In genomic region chr6:145367149-145367548, GRCh38 we compare ENCODE assay signal across 24 cellular contexts.
"Had no signal": no experiment of that assay in that cellular context is flagged by ENCODE, and none has a peak within 500 bp of the region (broad histone marks: within the 10 kb centered on the region; RNA-seq: fewer than 3 reads in every experiment).

No MANE protein-coding gene starts in this region.

- H3K4me1 Mint-ChIP-seq: endodermal cell had no signal

- H3K9me3 Mint-ChIP-seq: activated T-helper 1 cell treated with anti-CD3 and anti-CD28 coated beads, Interleukin-12 subunit alpha, Interleukin-12 subunit beta, Interleukin-2, Interleukin-4 antibody, amounts not matched to agents 30 ng/mL and 10 ng/mL and 1 ng/mL, durations not matched to agents 14 hours and 24 hours and 36 hours had no signal

- H3K4me3 Mint-ChIP-seq: activated CD8-positive, alpha-beta T cell treated with anti-CD3 and anti-CD28 coated beads, Interleukin-2, amount 10 ng/mL, durations not matched to agents 7 days and 5 days; activated T-helper 1 cell treated with anti-CD3 and anti-CD28 coated beads, Interleukin-12 subunit alpha, Interleukin-12 subunit beta, Interleukin-2, Interleukin-4 antibody, amounts not matched to agents 30 ng/mL and 10 ng/mL and 1 ng/mL, durations not matched to agents 14 hours and 24 hours and 36 hours; endodermal cell; memory B cell; natural killer cell treated with Interleukin-12 subunit alpha and Interleukin-12 subunit beta and Interleukin-15 and Interleukin-18, amount 100 ng/mL, for 72 hours; type B pancreatic cell had no signal

- H3K27me3 Mint-ChIP-seq: natural killer cell treated with Interleukin-12 subunit alpha and Interleukin-12 subunit beta and Interleukin-15 and Interleukin-18, amount 100 ng/mL, for 72 hours had no signal

- ATAC-seq: activated CD8-positive, alpha-beta T cell treated with anti-CD3 and anti-CD28 coated beads, Interleukin-2, amount 10 ng/mL, durations not matched to agents 7 days and 5 days; activated naive CD4-positive, alpha-beta T cell treated with anti-CD3 and anti-CD28 coated beads, Interleukin-2, amount 50 U/mL, for 72 hours; gastroesophageal sphincter; left colon; natural killer cell treated with Interleukin-12 subunit alpha and Interleukin-12 subunit beta and Interleukin-15 and Interleukin-18, amount 100 ng/mL, for 72 hours had no signal

- H3K36me3 Mint-ChIP-seq: activated naive CD4-positive, alpha-beta T cell treated with anti-CD3 and anti-CD28 coated beads, Interleukin-2, amount 50 U/mL, for 72 hours; natural killer cell treated with Interleukin-12 subunit alpha and Interleukin-12 subunit beta and Interleukin-15 and Interleukin-18, amount 100 ng/mL, for 72 hours; type B pancreatic cell had no signal

- H3K4me3 ChIP-seq: adrenal gland, breast epithelium, coronary artery, gastroesophageal sphincter, prostate gland, spleen, testis, vagina had no signal

- H3K27ac Mint-ChIP-seq: activated CD8-positive, alpha-beta T cell treated with anti-CD3 and anti-CD28 coated beads, Interleukin-2, amount 10 ng/mL, durations not matched to agents 7 days and 5 days; activated naive CD4-positive, alpha-beta T cell treated with anti-CD3 and anti-CD28 coated beads, Interleukin-2, amount 50 U/mL, for 72 hours; activated T-helper 1 cell treated with anti-CD3 and anti-CD28 coated beads, Interleukin-12 subunit alpha, Interleukin-12 subunit beta, Interleukin-2, Interleukin-4 antibody, amounts not matched to agents 30 ng/mL and 10 ng/mL and 1 ng/mL, durations not matched to agents 14 hours and 24 hours and 36 hours; endodermal cell; memory B cell; natural killer cell treated with Interleukin-12 subunit alpha and Interleukin-12 subunit beta and Interleukin-15 and Interleukin-18, amount 100 ng/mL, for 72 hours; type B pancreatic cell had no signal

- DNase-seq: activated CD4-positive, alpha-beta T cell treated with anti-CD3 and anti-CD28 coated beads, Interleukin-2, amount 50 U/mL, for 1 hour; activated CD4-positive, CD25-positive, alpha-beta regulatory T cell treated with anti-CD3 and anti-CD28 coated beads, Interleukin-2, amount 50 U/mL, for 72 hours; activated CD8-positive, alpha-beta T cell treated with anti-CD3 and anti-CD28 coated beads, Interleukin-2, amount 10 ng/mL, durations not matched to agents 7 days and 5 days; activated gamma-delta T cell treated with Interleukin-2 at 50 U/mL for 16 hours; adrenal gland; cerebellar nuclear complex; endodermal cell; head of caudate nucleus; left colon; spleen; stimulated activated CD4-positive, alpha-beta T cell treated with anti-CD3 and anti-CD28 coated beads, Interleukin-4, amount 100 ng/mL, for 1 hour; stimulated activated naive CD4-positive, alpha-beta T cell; testis; WERI-Rb-1 had no signal
